7 cellular contexts compared by ENCODE assay signal in the genomic region with DNA sequence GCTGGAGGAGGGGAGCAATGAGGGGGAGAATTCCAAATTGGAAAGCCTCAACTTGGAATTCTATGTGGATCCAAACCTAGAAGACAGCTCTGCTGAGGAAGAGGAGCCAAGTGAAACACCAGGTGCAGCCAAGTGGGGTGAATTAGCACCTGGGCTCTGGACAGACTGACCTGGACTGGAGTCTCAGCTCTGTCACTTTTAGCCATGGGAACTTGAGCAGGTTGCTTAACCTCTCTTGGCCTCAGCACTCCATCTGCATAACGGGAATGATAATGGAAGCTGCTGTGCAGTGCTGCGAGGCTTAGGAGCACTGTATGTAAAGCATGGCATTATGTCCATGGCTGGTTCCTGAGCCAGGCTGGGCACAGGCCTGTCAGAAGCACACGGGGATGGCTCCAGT. TPM values are rescaled to one million over a fixed set of nuclear protein-coding genes. Genes with fewer than 3 reads are reported as not detected.
"Had no signal": no experiment of that assay in that cellular context is flagged by ENCODE, and none has a peak within 500 bp of the region (broad histone marks: within the 10 kb centered on the region; RNA-seq: fewer than 3 reads in every experiment).

No MANE protein-coding gene starts in this region.

RNA-seq across cellular contexts. Expression of gene GOLGA8T, which starts 41.8 kb away (rescaled TPM):
- total RNA-seq: activated naive CD4-positive, alpha-beta T cell treated with anti-CD3 and anti-CD28 coated beads for 36 hours; activated T-cell treated with anti-CD3 and anti-CD28 coated beads, Interleukin-2, amount 50 U/mL, for 4 hours; activated T-helper 1 cell treated with anti-CD3 and anti-CD28 coated beads, Interleukin-12 subunit alpha, Interleukin-12 subunit beta, Interleukin-2, Interleukin-4 antibody, amounts not matched to agents 30 ng/mL and 10 ng/mL and 1 ng/mL, durations not matched to agents 14 hours and 24 hours and 36 hours; activated T-helper 2 cell treated with anti-CD3 and anti-CD28 coated beads, Interferon-gamma antibody, Interleukin-2, Interleukin-4, amounts not matched to agents 10 μg/mL and 5 μg/mL and 100 μg/mL, durations not matched to agents 14 hours and 24 hours and 36 hours; bronchial epithelial cell had no signal
- polyA plus RNA-seq: aorta, cardiac muscle cell had no signal
